Comparison of ENCODE assay signal across 8 cellular contexts in genomic region chr20:51563597-51564332, GRCh38. TPM values are rescaled to one million over a fixed set of nuclear protein-coding genes. Genes with fewer than 3 reads are reported as not detected.
A peak's percentile ranks its signal among the peaks of the same experiment; 100 is the strongest.
DNase-seq lines count a peak whose midpoint lies in the region; ATAC-seq, FAIRE-seq and TF ChIP-seq lines count a peak whose summit lies in the region.

No MANE protein-coding gene starts in this region.

- H3K36me3 ChIP-seq in HUES48 (ENCODE audit: control insufficient read depth, insufficient read depth, low read length), result no peaks in the 10 kb centered on the region
- no peaks in the 10 kb centered on the region for H3K36me3 ChIP-seq in heart left ventricle
- no peaks in the 10 kb centered on the region for H3K36me3 ChIP-seq in psoas muscle (ENCODE audit: insufficient read depth in 1 of 2, low read depth in 1 of 2)

- 28 to 44% (median 39%) methylated on average over 13 to 15 of the region's 15 CpGs for WGBS in heart left ventricle, 4 donors
- 38 to 51% (median 41%) methylated on average over 15 of the region's 15 CpGs for WGBS in psoas muscle, 3 donors

- TF ChIP-seq CTCF in CD4-positive, alpha-beta T cell (IDR thresholded peaks at IDR 0.05), result no peak
- TF ChIP-seq CTCF in heart left ventricle (IDR thresholded peaks at IDR 0.05) (peak in 2 of 12 donors; percentile 9 to 15), psoas muscle (IDR thresholded peaks at IDR 0.05) (no peak)

- peak overlapping the region; percentile 30 for H3K4me3 Mint-ChIP-seq in CD4-positive, alpha-beta T cell
- H3K4me3 Mint-ChIP-seq in activated T-cell treated with anti-CD3 and anti-CD28 coated beads, Interleukin-2, amount 50 U/mL, for 72 hours, result peak overlapping the region in 1 of 2 donors; percentile 88

- peaks cover 21% of the 10 kb centered on the region for H3K4me1 Mint-ChIP-seq in CD4-positive, alpha-beta T cell (ENCODE audit: low read depth)
- peaks cover 32% of the 10 kb centered on the region for H3K4me1 Mint-ChIP-seq in activated T-cell treated with anti-CD3 and anti-CD28 coated beads, Interleukin-2, amount 50 U/mL, for 72 hours (ENCODE audit: low read depth)

- CTCF ChIA-PET in CD4-positive, alpha-beta T cell (lab: Charles Lee), result interaction anchor here (0.9 to 1.8 kb wide), 2 partner anchors 21 to 32 kb away, joined by 4 to 5 read pairs; partner anchors contain the start of gene NFATC2

- peaks cover 61% of the 10 kb centered on the region for H3K27me3 Mint-ChIP-seq in CD4-positive, alpha-beta T cell
- H3K27me3 Mint-ChIP-seq in activated T-cell treated with anti-CD3 and anti-CD28 coated beads, Interleukin-2, amount 50 U/mL, for 72 hours (ENCODE audit: low read depth), result peaks cover 70% of the 10 kb centered on the region

- H3K27ac ChIP-seq in CD4-positive, alpha-beta T cell (ENCODE audit: low read depth, low read length), result no peak overlapping the region
- H3K27ac ChIP-seq in HUES48 (ENCODE audit: low read depth, low read length) (no peak overlapping the region), heart left ventricle (peak overlapping the region in 11 of 12 donors; percentile 47 to 90 (median 85)), psoas muscle (no peak overlapping the region)

- no peaks in the 10 kb centered on the region for H3K9me3 ChIP-seq in CD4-positive, alpha-beta T cell (ENCODE audit: control insufficient read depth, low read length)
- H3K9me3 ChIP-seq in HUES48 (ENCODE audit: control insufficient read depth, insufficient read depth, low read length) (no peaks in the 10 kb centered on the region), heart left ventricle (no peaks in the 10 kb centered on the region), psoas muscle (no peaks in the 10 kb centered on the region)

- H3K4me1 ChIP-seq in HUES48 (ENCODE audit: control insufficient read depth, insufficient read depth, low read length), result peaks cover 18% of the 10 kb centered on the region
- peaks cover 4 to 54% (median 39%) of the 10 kb centered on the region in 12 donors for H3K4me1 ChIP-seq in heart left ventricle
- H3K4me1 ChIP-seq in psoas muscle, result peaks cover 24% of the 10 kb centered on the region

- POLR2A ChIA-PET in CD4-positive, alpha-beta T cell (lab: Charles Lee), result interaction anchor here (1.3 to 1.5 kb wide), 3 partner anchors 50 to 104 kb away, joined by 3 to 7 read pairs (median 5); no protein-coding TSS in a partner anchor

- intact Hi-C loops in CD4-positive, alpha-beta T cell (cut with DNase I, micrococcal nuclease), result no loop called here
- intact Hi-C loops in heart left ventricle (cut with DNase I), result loop anchor here in 6 of 10 donors (2.0 to 10.0 kb wide), 6 partner anchors 21 to 176 kb away; partner anchors contain the start of gene NFATC2 (in 1 of the 6)
- intact Hi-C loops in psoas muscle (cut with DNase I), result no loop called here

- H3K27ac Mint-ChIP-seq in CD4-positive, alpha-beta T cell, result no peak overlapping the region
- no peak overlapping the region for H3K27ac Mint-ChIP-seq in activated T-cell treated with anti-CD3 and anti-CD28 coated beads, Interleukin-2, amount 50 U/mL, for 72 hours

- peak in 2 of 10 experiments; percentile 8 to 35 for DNase-seq in CD4-positive, alpha-beta T cell
- peak; percentile 12 to 32 for DNase-seq in activated T-cell treated with anti-CD3 and anti-CD28 coated beads, Interleukin-2, amount 50 U/mL, for 72 hours
- DNase-seq in heart left ventricle (peak; percentile 58 to 80 (median 72)), psoas muscle (peak; percentile 57 to 64), NCI-H128 (lab: John Stamatoyannopoulos, UW; ENCODE audit: unreplicated experiment) (no peak), GM12891 (ENCODE audit: insufficient read length, low spot score) (no peak), NCI-H2227 (lab: John Stamatoyannopoulos, UW; ENCODE audit: unreplicated experiment) (no peak)

- H3K4me3 ChIP-seq in HUES48 (ENCODE audit: low read depth, low read length) (peak overlapping the region; percentile 80; the same call in 1 of the 2 replicates), heart left ventricle (peak overlapping the region in 9 of 12 donors; percentile 32 to 66 (median 58)), psoas muscle (no peak overlapping the region)

- no peak overlapping the region for H3K9ac ChIP-seq in HUES48 (ENCODE audit: low read depth, low read length)

- peaks cover 55% of the 10 kb centered on the region for H3K27me3 ChIP-seq in CD4-positive, alpha-beta T cell (ENCODE audit: control insufficient read depth, insufficient read depth, low read length)
- peaks cover 67% of the 10 kb centered on the region for H3K27me3 ChIP-seq in HUES48 (ENCODE audit: control insufficient read depth, insufficient read depth, low read length)
- peaks cover 0 to 43% (median 0%) of the 10 kb centered on the region in 9 donors for H3K27me3 ChIP-seq in heart left ventricle
- no peaks in the 10 kb centered on the region for H3K27me3 ChIP-seq in psoas muscle (ENCODE audit: insufficient read depth in 3 of 3, low read length in 2 of 3)

- no peak for ATAC-seq in CD4-positive, alpha-beta T cell (ENCODE audit: poor library complexity)
- ATAC-seq in activated T-cell treated with anti-CD3 and anti-CD28 coated beads, Interleukin-2, amount 50 U/mL, for 72 hours (replicated peaks in 1 of 2), result peak; percentile 26 to 61
- peak; percentile 45 to 60 (median 54) for ATAC-seq in heart left ventricle
- ATAC-seq in psoas muscle, result peak in 3 of 4 donors; percentile 13 to 54 (median 51)

- no peak for FAIRE-seq in GM12891 (lab: Jason Lieb, UNC)

- no peak for TF ChIP-seq POLR2A in heart left ventricle (IDR thresholded peaks at IDR 0.05)
- TF ChIP-seq POLR2A in GM12891 (IDR thresholded peaks at IDR 0.05; ENCODE audit: low read depth, low read length), result no peak

- H3K9me3 Mint-ChIP-seq in CD4-positive, alpha-beta T cell, result peaks cover 2% of the 10 kb centered on the region
- H3K9me3 Mint-ChIP-seq in activated T-cell treated with anti-CD3 and anti-CD28 coated beads, Interleukin-2, amount 50 U/mL, for 72 hours, result peaks cover 2 to 4% of the 10 kb centered on the region in 2 donors

- no peaks in the 10 kb centered on the region for H3K36me3 Mint-ChIP-seq in CD4-positive, alpha-beta T cell (ENCODE audit: low read depth)
- H3K36me3 Mint-ChIP-seq in activated T-cell treated with anti-CD3 and anti-CD28 coated beads, Interleukin-2, amount 50 U/mL, for 72 hours (ENCODE audit: insufficient read depth in 2 of 2), result peaks cover 3 to 8% of the 10 kb centered on the region in 2 donors

TF ChIP-seq in GM12891, 5 proteins besides CTCF, POLR2A, EP300 and RAD21:
- TF ChIP-seq SPI1 (IDR thresholded peaks at IDR 0.05; ENCODE audit: low read depth, low read length) (no peak), TAF1 (IDR thresholded peaks at IDR 0.05; ENCODE audit: low read depth, low read length) (no peak), POLR2AphosphoS5 (IDR thresholded peaks at IDR 0.05; ENCODE audit: low read depth, low read length) (no peak), PAX5 (IDR thresholded peaks at IDR 0.05; ENCODE audit: insufficient read depth, low read length, severe bottlenecking) (no peak)

RNA-seq across cellular contexts. Expression of gene NFATC2, which starts 21.2 kb away (rescaled TPM):
- total RNA-seq in CD4-positive, alpha-beta T cell, result 10 to 100 TPM; 32.5 to 33.2 TPM
- 10 to 100 TPM; 29.4 to 39.9 TPM for total RNA-seq in activated T-cell treated with anti-CD3 and anti-CD28 coated beads, Interleukin-2, amount 50 U/mL, for 72 hours
- 1 to 10 TPM in 8 of 9 donors, under 1 TPM in 1; 0.83 to 7.6 (median 3.8) TPM for total RNA-seq in heart left ventricle
- 1 to 10 TPM in 1 of 2 donors, under 1 TPM in 1; 0.76 to 1.7 TPM for polyA plus RNA-seq in heart left ventricle
- 1 to 10 TPM in 3 of 4 donors, under 1 TPM in 1; 0.64 to 3.1 (median 2.1) TPM for total RNA-seq in psoas muscle
- under 1 TPM; 0.18 to 0.64 (median 0.48) TPM for polyA plus RNA-seq in psoas muscle
- polyA plus RNA-seq in GM12891 (2012; ENCODE audit: low read depth, missing spikeins), result 0.39 TPM

Comparison
In these comparisons a context has a peak if more than half of its experiments do, and no peak if none do; other contexts are left out.
1. DNase-seq: peak in activated T-cell treated with anti-CD3 and anti-CD28 coated beads, Interleukin-2, amount 50 U/mL, for 72 hours (2 of 2), heart left ventricle (5 of 5) and psoas muscle (2 of 2); none in NCI-H128 (single experiment), GM12891 (single experiment) and NCI-H2227 (single experiment).
2. H3K27ac ChIP-seq: peak in heart left ventricle (11 of 12); none in CD4-positive, alpha-beta T cell (single experiment), HUES48 (single experiment) and psoas muscle (single experiment).
3. intact Hi-C loops: an anchor here in heart left ventricle (2.0 to 10.0 kb wide); none called in CD4-positive, alpha-beta T cell and psoas muscle.